ENCODE assay signal across 2 cellular contexts in the genomic region with DNA sequence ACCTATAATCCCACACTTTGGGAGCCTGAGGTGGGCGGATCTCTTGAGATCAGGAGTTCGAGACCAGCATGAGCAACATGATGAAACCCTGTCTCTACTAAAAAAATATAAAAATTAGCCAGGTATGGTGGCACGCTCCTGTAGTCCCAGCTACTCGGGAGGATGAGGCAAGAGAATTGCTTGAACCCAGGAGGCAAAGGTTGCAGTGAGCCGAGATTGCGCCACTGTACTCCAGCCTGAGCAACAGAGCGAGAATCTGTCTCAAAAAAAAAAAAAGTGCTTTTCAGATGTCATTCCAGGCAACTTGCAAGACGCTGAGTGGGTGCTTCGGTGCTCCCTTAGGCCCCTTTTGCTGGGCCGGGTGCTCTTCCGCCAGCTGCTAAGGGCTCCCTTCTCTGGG. TPM values are rescaled to one million over a fixed set of nuclear protein-coding genes. Genes with fewer than 3 reads are reported as not detected.
"Had no signal": no experiment of that assay in that cellular context is flagged by ENCODE, and none has a peak within 500 bp of the region (broad histone marks: within the 10 kb centered on the region; RNA-seq: fewer than 3 reads in every experiment).

No MANE protein-coding gene starts in this region.

RNA-seq across cellular contexts. Expression of a gene that starts 21.2 kb away (rescaled TPM):
- total RNA-seq: G401, GM12878 had no signal
- polyA plus RNA-seq: GM12878 had no signal
